ENCODE assay signal across 8 cellular contexts in the genomic region with DNA sequence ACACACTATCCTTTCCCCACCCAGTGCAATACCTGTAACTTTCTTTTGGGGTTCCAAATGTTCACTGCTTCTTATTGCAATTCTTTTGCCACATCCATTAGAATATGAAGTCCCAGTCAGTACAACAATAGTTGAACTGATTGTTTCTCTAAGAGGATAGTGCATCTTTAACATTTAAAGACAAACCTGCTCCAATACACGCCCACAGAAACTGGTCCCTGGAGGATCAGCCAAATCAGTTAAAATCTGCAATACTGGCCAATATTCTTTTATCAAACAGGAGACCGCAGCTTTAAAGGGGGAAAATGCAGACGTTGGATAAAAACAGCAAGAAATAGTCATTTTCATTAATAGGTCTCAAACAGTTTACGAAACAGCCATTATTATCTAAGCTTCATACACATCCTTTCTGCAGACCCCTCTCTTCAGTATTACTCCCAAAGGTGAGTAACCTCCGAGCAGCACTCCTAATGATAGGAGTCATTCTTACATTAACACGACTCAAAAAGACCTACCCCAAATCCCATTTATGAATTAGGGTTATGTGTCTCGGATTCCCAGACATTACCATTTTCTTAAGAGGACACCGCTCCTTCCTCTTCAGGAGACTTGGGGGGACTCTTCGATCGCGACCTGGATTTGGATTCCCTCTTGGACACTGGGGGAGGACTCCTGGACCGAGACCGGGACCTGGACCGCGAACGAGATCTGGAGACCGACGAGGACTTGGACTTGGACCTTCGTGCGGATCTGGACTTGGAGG. TPM values are rescaled to one million over a fixed set of nuclear protein-coding genes. Genes with fewer than 3 reads are reported as not detected.
DNase-seq lines count a peak whose midpoint lies in the region; ATAC-seq and TF ChIP-seq lines count a peak whose summit lies in the region.

No MANE protein-coding gene starts in this region.

- H3K4me2 ChIP-seq in neural cell (ENCODE audit: low read length) = peak overlapping the region; percentile 78

- CTCF ChIA-PET in CD8-positive, alpha-beta T cell (lab: Charles Lee) = interaction anchor here (0.7 to 4.8 kb wide), 5 partner anchors 8 to 105 kb away, joined by 3 to 23 read pairs (median 6); no protein-coding TSS in a partner anchor
- CTCF ChIA-PET in GM10248 (lab: Yijun Ruan, JAX) = interaction anchor here (1.0 to 3.0 kb wide), 2 partner anchors 8 to 10 kb away, joined by 3 to 13 read pairs; partner anchors contain the start of gene JMJD6

- no peak for TF ChIP-seq CTCF in CD8-positive, alpha-beta T cell (IDR thresholded peaks at IDR 0.05)
- TF ChIP-seq CTCF in NB4 (IDR thresholded peaks at IDR 0.05; ENCODE audit: low read depth, low read length) (no peak), neural cell (IDR thresholded peaks at IDR 0.05; ENCODE audit: poor library complexity, severe bottlenecking) (no peak), GM10248 (IDR thresholded peaks at IDR 0.05; ENCODE audit: control extremely low read depth, extremely low read depth, low read depth, missing control alignments) (no peak)

- H2AFZ ChIP-seq in neural cell (ENCODE audit: low read depth, low read length) = peak overlapping the region; percentile 25

- DNase-seq in CD8-positive, alpha-beta T cell = no peak
- DNase-seq in NB4 (ENCODE audit: low read depth) (peak; percentile 22), cerebellar cortex (ENCODE audit: low spot score) (no peak), GM10248 (ENCODE audit: extremely low spot score) (no peak), nucleus accumbens (lab: John Stamatoyannopoulos, UW) (no peak)

- peak overlapping the region; percentile 93 for H3K27ac ChIP-seq in CD8-positive, alpha-beta T cell (ENCODE audit: low read depth, low read length)
- H3K27ac ChIP-seq in neural cell (ENCODE audit: low read length) = peak overlapping the region; percentile 98

- peak overlapping the region; percentile 88 for H3K4me3 ChIP-seq in CD8-positive, alpha-beta T cell (ENCODE audit: low read depth, low read length)
- H3K4me3 ChIP-seq in NB4 (ENCODE audit: low read depth, low read length) = peak overlapping the region; percentile 100
- peak overlapping the region; percentile 93 for H3K4me3 ChIP-seq in neural cell (ENCODE audit: low read length)

- H3K36me3 Mint-ChIP-seq in CD8-positive, alpha-beta T cell = peaks cover 64% of the 10 kb centered on the region
- peaks cover 78% of the 10 kb centered on the region for H3K36me3 Mint-ChIP-seq in dendritic cell treated with granulocyte-macrophage colony-stimulating factor and Interleukin-4, amounts not matched to agents 40 ng/mL and 50 ng/mL, for 4 days (ENCODE audit: low read depth)

- H3K4me1 Mint-ChIP-seq in CD8-positive, alpha-beta T cell (ENCODE audit: low read depth) = peaks cover 68% of the 10 kb centered on the region
- peaks cover 34% of the 10 kb centered on the region for H3K4me1 Mint-ChIP-seq in dendritic cell treated with granulocyte-macrophage colony-stimulating factor and Interleukin-4, amounts not matched to agents 40 ng/mL and 50 ng/mL, for 4 days (ENCODE audit: low read depth)

- H3K9me2 ChIP-seq in neural cell (ENCODE audit: insufficient read depth, low read length) = no peaks in the 10 kb centered on the region

- H3K27ac Mint-ChIP-seq in CD8-positive, alpha-beta T cell = peak overlapping the region; percentile 95
- peak overlapping the region; percentile 96 for H3K27ac Mint-ChIP-seq in dendritic cell treated with granulocyte-macrophage colony-stimulating factor and Interleukin-4, amounts not matched to agents 40 ng/mL and 50 ng/mL, for 4 days

- peaks cover 49% of the 10 kb centered on the region for H3K79me2 ChIP-seq in neural cell (replicated peaks; ENCODE audit: insufficient read depth, low read length)

- H3K9ac ChIP-seq in neural cell (ENCODE audit: low read length) = peak overlapping the region; percentile 96

- peaks cover 19% of the 10 kb centered on the region for H3K36me3 ChIP-seq in CD8-positive, alpha-beta T cell (ENCODE audit: insufficient read depth, low read length)
- H3K36me3 ChIP-seq in neural cell (ENCODE audit: insufficient read depth, low read length) = no peaks in the 10 kb centered on the region

- peaks cover 7% of the 10 kb centered on the region for H4K20me1 ChIP-seq in neural cell (ENCODE audit: insufficient read depth)

- no peaks in the 10 kb centered on the region for H3K9me3 ChIP-seq in CD8-positive, alpha-beta T cell (ENCODE audit: low read length)
- no peaks in the 10 kb centered on the region for H3K9me3 ChIP-seq in neural cell (ENCODE audit: low read length)

- H3K4me1 ChIP-seq in CD8-positive, alpha-beta T cell (ENCODE audit: insufficient read depth, low read length) = peaks cover 49% of the 10 kb centered on the region

- H3K4me3 Mint-ChIP-seq in CD8-positive, alpha-beta T cell = peak overlapping the region; percentile 96
- H3K4me3 Mint-ChIP-seq in dendritic cell treated with granulocyte-macrophage colony-stimulating factor and Interleukin-4, amounts not matched to agents 40 ng/mL and 50 ng/mL, for 4 days = peak overlapping the region; percentile 92

- no peak for TF ChIP-seq RAD21 in neural cell (conservative IDR thresholded peaks at IDR 0.05)

- H3K27me3 ChIP-seq in CD8-positive, alpha-beta T cell (ENCODE audit: insufficient read depth, low read length) = no peaks in the 10 kb centered on the region
- no peaks in the 10 kb centered on the region for H3K27me3 ChIP-seq in neural cell (ENCODE audit: insufficient read depth, low read depth, low read length)

- no peak for TF ChIP-seq POLR2A in NB4 (IDR thresholded peaks at IDR 0.05; ENCODE audit: extremely low read depth, insufficient read length)

- intact Hi-C loops in CD8-positive, alpha-beta T cell (cut with DNase I, micrococcal nuclease) = loop anchor here (2.0 to 10.0 kb wide), 9 partner anchors 65 to 1407 kb away; partner anchors contain the start of genes SEC14L1 (in 1 of the 2), TMC8 (in 1 of the 2) and UBE2O (in 1 of the 2)
- intact Hi-C loops in dendritic cell treated with granulocyte-macrophage colony-stimulating factor and Interleukin-4, amounts not matched to agents 40 ng/mL and 50 ng/mL, for 4 days (cut with micrococcal nuclease) = loop anchor here (1.0 to 2.0 kb wide), 2 partner anchors 8 to 405 kb away; partner anchors contain the start of gene SEC14L1

- no peaks in the 10 kb centered on the region for H3K27me3 Mint-ChIP-seq in CD8-positive, alpha-beta T cell (ENCODE audit: low read depth)
- no peaks in the 10 kb centered on the region for H3K27me3 Mint-ChIP-seq in dendritic cell treated with granulocyte-macrophage colony-stimulating factor and Interleukin-4, amounts not matched to agents 40 ng/mL and 50 ng/mL, for 4 days

- TF ChIP-seq EP300 in neural cell (conservative IDR thresholded peaks at IDR 0.05; ENCODE audit: poor library complexity, severe bottlenecking) = no peak

- POLR2A ChIA-PET in CD8-positive, alpha-beta T cell (lab: Charles Lee) = interaction anchor here (0.6 to 3.8 kb wide), 7 partner anchors 9 to 283 kb away, joined by 3 to 80 read pairs (median 5); partner anchors contain the start of genes JMJD6, METTL23 and UBE2O
- POLR2A ChIA-PET in GM10248 (lab: Yijun Ruan, JAX) = interaction anchor here (0.5 to 3.4 kb wide), 4 partner anchors 8 to 615 kb away, joined by 3 to 58 read pairs (median 3); partner anchors contain the start of genes JMJD6 and METTL23

- no peaks in the 10 kb centered on the region for H3K9me3 Mint-ChIP-seq in CD8-positive, alpha-beta T cell
- H3K9me3 Mint-ChIP-seq in dendritic cell treated with granulocyte-macrophage colony-stimulating factor and Interleukin-4, amounts not matched to agents 40 ng/mL and 50 ng/mL, for 4 days = no peaks in the 10 kb centered on the region

- ATAC-seq in CD8-positive, alpha-beta T cell = no peak
- no peak for ATAC-seq in GM18861 (IDR thresholded peaks at IDR 0.05; ENCODE audit: unreplicated experiment)

- peaks cover 2% of the 10 kb centered on the region for H3F3A ChIP-seq in neural cell (ENCODE audit: insufficient read depth, low read length, poor library complexity, severe bottlenecking)

TF ChIP-seq in neural cell, 6 proteins besides CTCF, POLR2A, EP300 and RAD21 (continues in another document):
- TF ChIP-seq, protein P1, sequence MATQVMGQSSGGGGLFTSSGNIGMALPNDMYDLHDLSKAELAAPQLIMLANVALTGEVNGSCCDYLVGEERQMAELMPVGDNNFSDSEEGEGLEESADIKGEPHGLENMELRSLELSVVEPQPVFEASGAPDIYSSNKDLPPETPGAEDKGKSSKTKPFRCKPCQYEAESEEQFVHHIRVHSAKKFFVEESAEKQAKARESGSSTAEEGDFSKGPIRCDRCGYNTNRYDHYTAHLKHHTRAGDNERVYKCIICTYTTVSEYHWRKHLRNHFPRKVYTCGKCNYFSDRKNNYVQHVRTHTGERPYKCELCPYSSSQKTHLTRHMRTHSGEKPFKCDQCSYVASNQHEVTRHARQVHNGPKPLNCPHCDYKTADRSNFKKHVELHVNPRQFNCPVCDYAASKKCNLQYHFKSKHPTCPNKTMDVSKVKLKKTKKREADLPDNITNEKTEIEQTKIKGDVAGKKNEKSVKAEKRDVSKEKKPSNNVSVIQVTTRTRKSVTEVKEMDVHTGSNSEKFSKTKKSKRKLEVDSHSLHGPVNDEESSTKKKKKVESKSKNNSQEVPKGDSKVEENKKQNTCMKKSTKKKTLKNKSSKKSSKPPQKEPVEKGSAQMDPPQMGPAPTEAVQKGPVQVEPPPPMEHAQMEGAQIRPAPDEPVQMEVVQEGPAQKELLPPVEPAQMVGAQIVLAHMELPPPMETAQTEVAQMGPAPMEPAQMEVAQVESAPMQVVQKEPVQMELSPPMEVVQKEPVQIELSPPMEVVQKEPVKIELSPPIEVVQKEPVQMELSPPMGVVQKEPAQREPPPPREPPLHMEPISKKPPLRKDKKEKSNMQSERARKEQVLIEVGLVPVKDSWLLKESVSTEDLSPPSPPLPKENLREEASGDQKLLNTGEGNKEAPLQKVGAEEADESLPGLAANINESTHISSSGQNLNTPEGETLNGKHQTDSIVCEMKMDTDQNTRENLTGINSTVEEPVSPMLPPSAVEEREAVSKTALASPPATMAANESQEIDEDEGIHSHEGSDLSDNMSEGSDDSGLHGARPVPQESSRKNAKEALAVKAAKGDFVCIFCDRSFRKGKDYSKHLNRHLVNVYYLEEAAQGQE (IDR thresholded peaks at IDR 0.05; ENCODE audit: borderline replicate concordance) = no peak
- TF ChIP-seq MXI1 (conservative IDR thresholded peaks at IDR 0.05; ENCODE audit: poor library complexity, severe bottlenecking) (no peak), SMC3 (conservative IDR thresholded peaks at IDR 0.05; ENCODE audit: poor library complexity) (no peak)

RNA-seq across cellular contexts. Expression of gene SRSF2, which starts 1.4 kb away (rescaled TPM):
- 100 to 1,000 TPM; 621 to 637 TPM for total RNA-seq in CD8-positive, alpha-beta T cell
- 350 and 355 TPM in 2 replicates for polyA plus RNA-seq in neural cell
- 135 and 143 TPM in 2 replicates for polyA minus RNA-seq in neural cell

RNA-seq across cellular contexts. Expression of gene MFSD11, which starts 2.2 kb away (rescaled TPM):
- 10 to 100 TPM; 28.6 to 34.4 TPM for total RNA-seq in CD8-positive, alpha-beta T cell
- polyA plus RNA-seq in neural cell = 36.1 and 43.1 TPM in 2 replicates
- polyA minus RNA-seq in neural cell = 56.6 and 67.4 TPM in 2 replicates

RNA-seq across cellular contexts. Expression of gene METTL23, which starts 9.1 kb away (rescaled TPM):
- 10 to 100 TPM; 40.3 to 43.1 TPM for total RNA-seq in CD8-positive, alpha-beta T cell
- polyA plus RNA-seq in neural cell = 53.3 and 59.8 TPM in 2 replicates
- 21.7 and 26.0 TPM in 2 replicates for polyA minus RNA-seq in neural cell

RNA-seq across cellular contexts. Expression of gene JMJD6, which starts 9.4 kb away (rescaled TPM):
- total RNA-seq in CD8-positive, alpha-beta T cell = 100 to 1,000 TPM; 316 to 336 TPM
- 21.7 and 37.6 TPM in 2 replicates for polyA plus RNA-seq in neural cell
- 23.3 and 23.4 TPM in 2 replicates for polyA minus RNA-seq in neural cell

RNA-seq across cellular contexts. Expression of gene MXRA7, which starts 25.0 kb away (rescaled TPM):
- 10 to 100 TPM; 23.9 to 27.8 TPM for total RNA-seq in CD8-positive, alpha-beta T cell
- polyA plus RNA-seq in neural cell = 137 and 143 TPM in 2 replicates
- polyA minus RNA-seq in neural cell = 109 and 114 TPM in 2 replicates
